Comparison of ENCODE assay signal across 1 cellular context in the genomic region with DNA sequence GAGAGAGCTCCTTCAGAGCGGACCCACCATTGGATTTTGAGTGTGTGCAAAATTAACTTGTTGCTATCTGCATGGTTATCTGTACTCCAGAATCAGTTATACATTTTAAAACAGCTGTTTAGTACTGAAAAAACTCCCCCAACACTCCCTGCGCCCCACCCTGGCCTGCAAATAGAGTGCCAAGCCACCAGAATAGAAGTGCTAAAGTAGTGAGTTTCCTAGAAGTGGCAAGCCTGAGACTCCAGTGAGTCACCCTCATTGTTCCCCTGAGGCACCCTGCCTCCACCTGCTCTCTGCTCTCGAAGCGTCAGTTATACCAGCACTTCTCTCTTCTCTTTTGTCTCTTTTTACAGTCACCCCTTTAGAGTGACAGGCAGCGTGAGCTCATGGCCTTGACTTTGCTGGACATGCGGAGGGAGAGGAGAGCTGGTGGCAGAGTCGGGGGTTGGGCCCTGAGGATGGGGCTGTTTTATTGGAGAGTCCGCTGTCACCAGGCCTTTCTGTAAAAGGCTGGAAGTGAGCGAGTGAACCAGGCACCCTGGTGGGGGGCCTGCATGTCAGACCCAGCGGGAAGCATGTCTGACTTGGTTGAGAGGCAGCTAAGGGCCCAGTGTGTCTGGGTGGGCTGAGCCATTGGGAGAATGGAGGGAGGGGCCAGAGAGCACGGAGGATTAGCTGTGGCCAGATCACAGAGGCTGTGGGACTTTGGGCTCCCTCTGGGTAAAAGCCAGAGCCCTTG.
TF ChIP-seq lines count a peak whose summit lies in the region.

No MANE protein-coding gene starts in this region.

TF ChIP-seq in HepG2, 621 proteins besides CTCF, POLR2A, EP300 and RAD21 (continued from another document and continues in another):
- 0 out of 2 replicates have a peak, but pooled peaks have one; percentile 27 for TF ChIP-seq ZNF780A (CRISPR knock-in tag; IDR thresholded peaks at IDR 0.05)
- no peak for TF ChIP-seq POLR2AphosphoS5 (IDR thresholded peaks at IDR 0.05; ENCODE audit: low read depth, low read length)
- TF ChIP-seq NFKBIZ (CRISPR knock-in tag; IDR thresholded peaks at IDR 0.05), result no peak
- TF ChIP-seq, protein P1, sequence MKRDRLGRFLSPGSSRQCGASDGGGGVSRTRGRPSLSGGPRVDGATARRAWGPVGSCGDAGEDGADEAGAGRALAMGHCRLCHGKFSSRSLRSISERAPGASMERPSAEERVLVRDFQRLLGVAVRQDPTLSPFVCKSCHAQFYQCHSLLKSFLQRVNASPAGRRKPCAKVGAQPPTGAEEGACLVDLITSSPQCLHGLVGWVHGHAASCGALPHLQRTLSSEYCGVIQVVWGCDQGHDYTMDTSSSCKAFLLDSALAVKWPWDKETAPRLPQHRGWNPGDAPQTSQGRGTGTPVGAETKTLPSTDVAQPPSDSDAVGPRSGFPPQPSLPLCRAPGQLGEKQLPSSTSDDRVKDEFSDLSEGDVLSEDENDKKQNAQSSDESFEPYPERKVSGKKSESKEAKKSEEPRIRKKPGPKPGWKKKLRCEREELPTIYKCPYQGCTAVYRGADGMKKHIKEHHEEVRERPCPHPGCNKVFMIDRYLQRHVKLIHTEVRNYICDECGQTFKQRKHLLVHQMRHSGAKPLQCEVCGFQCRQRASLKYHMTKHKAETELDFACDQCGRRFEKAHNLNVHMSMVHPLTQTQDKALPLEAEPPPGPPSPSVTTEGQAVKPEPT (CRISPR knock-in tag; IDR thresholded peaks at IDR 0.05; ENCODE audit: low read depth), result no peak
- TF ChIP-seq ZKSCAN5 (CRISPR knock-in tag; IDR thresholded peaks at IDR 0.05), result no peak
- TF ChIP-seq DPF2 (CRISPR knock-in tag; IDR thresholded peaks at IDR 0.05; ENCODE audit: borderline replicate concordance, low read depth), result no peak
- TF ChIP-seq, protein P2, sequence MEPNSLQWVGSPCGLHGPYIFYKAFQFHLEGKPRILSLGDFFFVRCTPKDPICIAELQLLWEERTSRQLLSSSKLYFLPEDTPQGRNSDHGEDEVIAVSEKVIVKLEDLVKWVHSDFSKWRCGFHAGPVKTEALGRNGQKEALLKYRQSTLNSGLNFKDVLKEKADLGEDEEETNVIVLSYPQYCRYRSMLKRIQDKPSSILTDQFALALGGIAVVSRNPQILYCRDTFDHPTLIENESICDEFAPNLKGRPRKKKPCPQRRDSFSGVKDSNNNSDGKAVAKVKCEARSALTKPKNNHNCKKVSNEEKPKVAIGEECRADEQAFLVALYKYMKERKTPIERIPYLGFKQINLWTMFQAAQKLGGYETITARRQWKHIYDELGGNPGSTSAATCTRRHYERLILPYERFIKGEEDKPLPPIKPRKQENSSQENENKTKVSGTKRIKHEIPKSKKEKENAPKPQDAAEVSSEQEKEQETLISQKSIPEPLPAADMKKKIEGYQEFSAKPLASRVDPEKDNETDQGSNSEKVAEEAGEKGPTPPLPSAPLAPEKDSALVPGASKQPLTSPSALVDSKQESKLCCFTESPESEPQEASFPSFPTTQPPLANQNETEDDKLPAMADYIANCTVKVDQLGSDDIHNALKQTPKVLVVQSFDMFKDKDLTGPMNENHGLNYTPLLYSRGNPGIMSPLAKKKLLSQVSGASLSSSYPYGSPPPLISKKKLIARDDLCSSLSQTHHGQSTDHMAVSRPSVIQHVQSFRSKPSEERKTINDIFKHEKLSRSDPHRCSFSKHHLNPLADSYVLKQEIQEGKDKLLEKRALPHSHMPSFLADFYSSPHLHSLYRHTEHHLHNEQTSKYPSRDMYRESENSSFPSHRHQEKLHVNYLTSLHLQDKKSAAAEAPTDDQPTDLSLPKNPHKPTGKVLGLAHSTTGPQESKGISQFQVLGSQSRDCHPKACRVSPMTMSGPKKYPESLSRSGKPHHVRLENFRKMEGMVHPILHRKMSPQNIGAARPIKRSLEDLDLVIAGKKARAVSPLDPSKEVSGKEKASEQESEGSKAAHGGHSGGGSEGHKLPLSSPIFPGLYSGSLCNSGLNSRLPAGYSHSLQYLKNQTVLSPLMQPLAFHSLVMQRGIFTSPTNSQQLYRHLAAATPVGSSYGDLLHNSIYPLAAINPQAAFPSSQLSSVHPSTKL (CRISPR knock-in tag; IDR thresholded peaks at IDR 0.05), result peak; percentile 54; the same call in 1 of the 2 replicates
- no peak for TF ChIP-seq HNRNPL (IDR thresholded peaks at IDR 0.05; ENCODE audit: low read depth, low read length)
- TF ChIP-seq ZNF136 (CRISPR knock-in tag; IDR thresholded peaks at IDR 0.05; ENCODE audit: low read depth), result no peak
- no peak for TF ChIP-seq KAT8 (CRISPR knock-in tag; IDR thresholded peaks at IDR 0.05)
- TF ChIP-seq, protein P3, sequence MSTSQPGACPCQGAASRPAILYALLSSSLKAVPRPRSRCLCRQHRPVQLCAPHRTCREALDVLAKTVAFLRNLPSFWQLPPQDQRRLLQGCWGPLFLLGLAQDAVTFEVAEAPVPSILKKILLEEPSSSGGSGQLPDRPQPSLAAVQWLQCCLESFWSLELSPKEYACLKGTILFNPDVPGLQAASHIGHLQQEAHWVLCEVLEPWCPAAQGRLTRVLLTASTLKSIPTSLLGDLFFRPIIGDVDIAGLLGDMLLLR (CRISPR knock-in tag; IDR thresholded peaks at IDR 0.05), result 0 out of 2 replicates have a peak, but pooled peaks have one; percentile 20
- peak; percentile 63; the same call in 1 of the 2 replicates for TF ChIP-seq MEIS1 (CRISPR knock-in tag; IDR thresholded peaks at IDR 0.05; ENCODE audit: borderline replicate concordance)
- TF ChIP-seq SOX5 (CRISPR knock-in tag; IDR thresholded peaks at IDR 0.05; ENCODE audit: borderline replicate concordance), result peak; percentile 94
- TF ChIP-seq RFXAP (CRISPR knock-in tag; IDR thresholded peaks at IDR 0.05; ENCODE audit: borderline replicate concordance), result no peak
- no peak for TF ChIP-seq ZNF670 (CRISPR knock-in tag; IDR thresholded peaks at IDR 0.05; ENCODE audit: borderline replicate concordance)
- TF ChIP-seq, protein P4, sequence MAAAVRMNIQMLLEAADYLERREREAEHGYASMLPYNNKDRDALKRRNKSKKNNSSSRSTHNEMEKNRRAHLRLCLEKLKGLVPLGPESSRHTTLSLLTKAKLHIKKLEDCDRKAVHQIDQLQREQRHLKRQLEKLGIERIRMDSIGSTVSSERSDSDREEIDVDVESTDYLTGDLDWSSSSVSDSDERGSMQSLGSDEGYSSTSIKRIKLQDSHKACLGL (CRISPR knock-in tag; IDR thresholded peaks at IDR 0.05), result no peak
- TF ChIP-seq YEATS4 (CRISPR knock-in tag; IDR thresholded peaks at IDR 0.05; ENCODE audit: borderline replicate concordance), result no peak
- TF ChIP-seq TBX2 (CRISPR knock-in tag; IDR thresholded peaks at IDR 0.05; ENCODE audit: borderline replicate concordance), result no peak; the same call in 1 of the 2 replicates
- no peak for TF ChIP-seq ZNF720 (CRISPR knock-in tag; IDR thresholded peaks at IDR 0.05)
- no peak for TF ChIP-seq ZNF101 (CRISPR knock-in tag; IDR thresholded peaks at IDR 0.05; ENCODE audit: borderline replicate concordance, low read depth)
- TF ChIP-seq ATF7-NPFF (CRISPR knock-in tag; IDR thresholded peaks at IDR 0.05; ENCODE audit: low read depth), result no peak
- TF ChIP-seq MED8 (CRISPR knock-in tag; IDR thresholded peaks at IDR 0.05; ENCODE audit: insufficient replicate concordance), result no peak
- TF ChIP-seq SAP130 (CRISPR knock-in tag; IDR thresholded peaks at IDR 0.05; ENCODE audit: low read depth), result peak; percentile 86
- TF ChIP-seq ADNP (CRISPR knock-in tag; IDR thresholded peaks at IDR 0.05), result no peak
- no peak for TF ChIP-seq RELA (CRISPR knock-in tag; IDR thresholded peaks at IDR 0.05)
- no peak for TF ChIP-seq MAFF (IDR thresholded peaks at IDR 0.05; ENCODE audit: low read depth, low read length)
- no peak for TF ChIP-seq JUN (CRISPR knock-in tag; IDR thresholded peaks at IDR 0.05)
- TF ChIP-seq, protein P5, sequence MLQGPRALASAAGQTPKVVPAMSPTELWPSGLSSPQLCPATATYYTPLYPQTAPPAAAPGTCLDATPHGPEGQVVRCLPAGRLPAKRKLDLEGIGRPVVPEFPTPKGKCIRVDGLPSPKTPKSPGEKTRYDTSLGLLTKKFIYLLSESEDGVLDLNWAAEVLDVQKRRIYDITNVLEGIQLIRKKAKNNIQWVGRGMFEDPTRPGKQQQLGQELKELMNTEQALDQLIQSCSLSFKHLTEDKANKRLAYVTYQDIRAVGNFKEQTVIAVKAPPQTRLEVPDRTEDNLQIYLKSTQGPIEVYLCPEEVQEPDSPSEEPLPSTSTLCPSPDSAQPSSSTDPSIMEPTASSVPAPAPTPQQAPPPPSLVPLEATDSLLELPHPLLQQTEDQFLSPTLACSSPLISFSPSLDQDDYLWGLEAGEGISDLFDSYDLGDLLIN (CRISPR knock-in tag; IDR thresholded peaks at IDR 0.05; ENCODE audit: borderline replicate concordance), result no peak
- TF ChIP-seq TAF15 (IDR thresholded peaks at IDR 0.05; ENCODE audit: low read depth, low read length, poor library complexity, severe bottlenecking), result no peak
- TF ChIP-seq ATF1 (CRISPR knock-in tag; IDR thresholded peaks at IDR 0.05), result no peak
- no peak for TF ChIP-seq ZNF383 (CRISPR knock-in tag; IDR thresholded peaks at IDR 0.05; ENCODE audit: borderline replicate concordance)
- TF ChIP-seq, protein P6, sequence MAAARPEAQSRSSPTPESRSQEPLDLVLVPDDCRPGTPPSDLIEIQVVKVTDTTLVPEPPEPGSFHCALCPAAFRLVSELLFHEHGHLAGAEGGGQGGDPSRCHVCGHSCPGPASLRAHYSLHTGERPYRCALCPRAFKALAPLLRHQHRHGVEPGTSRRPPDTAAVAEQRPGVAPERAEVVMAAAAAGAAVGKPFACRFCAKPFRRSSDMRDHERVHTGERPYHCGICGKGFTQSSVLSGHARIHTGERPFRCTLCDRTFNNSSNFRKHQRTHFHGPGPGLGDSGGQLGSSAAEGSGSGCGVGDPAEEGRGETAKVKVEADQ (CRISPR knock-in tag; IDR thresholded peaks at IDR 0.05; ENCODE audit: borderline replicate concordance), result no peak
- TF ChIP-seq XRCC5 (optimal IDR thresholded peaks at IDR 0.05; ENCODE audit: low read length), result peak; percentile 33
- peak; percentile 20; the same call in 1 of the 2 replicates for TF ChIP-seq ZNF644 (CRISPR knock-in tag; IDR thresholded peaks at IDR 0.05; ENCODE audit: low read depth)
- peak; percentile 91 for TF ChIP-seq FOSL2 (CRISPR knock-in tag; IDR thresholded peaks at IDR 0.05)
- TF ChIP-seq, protein P7, sequence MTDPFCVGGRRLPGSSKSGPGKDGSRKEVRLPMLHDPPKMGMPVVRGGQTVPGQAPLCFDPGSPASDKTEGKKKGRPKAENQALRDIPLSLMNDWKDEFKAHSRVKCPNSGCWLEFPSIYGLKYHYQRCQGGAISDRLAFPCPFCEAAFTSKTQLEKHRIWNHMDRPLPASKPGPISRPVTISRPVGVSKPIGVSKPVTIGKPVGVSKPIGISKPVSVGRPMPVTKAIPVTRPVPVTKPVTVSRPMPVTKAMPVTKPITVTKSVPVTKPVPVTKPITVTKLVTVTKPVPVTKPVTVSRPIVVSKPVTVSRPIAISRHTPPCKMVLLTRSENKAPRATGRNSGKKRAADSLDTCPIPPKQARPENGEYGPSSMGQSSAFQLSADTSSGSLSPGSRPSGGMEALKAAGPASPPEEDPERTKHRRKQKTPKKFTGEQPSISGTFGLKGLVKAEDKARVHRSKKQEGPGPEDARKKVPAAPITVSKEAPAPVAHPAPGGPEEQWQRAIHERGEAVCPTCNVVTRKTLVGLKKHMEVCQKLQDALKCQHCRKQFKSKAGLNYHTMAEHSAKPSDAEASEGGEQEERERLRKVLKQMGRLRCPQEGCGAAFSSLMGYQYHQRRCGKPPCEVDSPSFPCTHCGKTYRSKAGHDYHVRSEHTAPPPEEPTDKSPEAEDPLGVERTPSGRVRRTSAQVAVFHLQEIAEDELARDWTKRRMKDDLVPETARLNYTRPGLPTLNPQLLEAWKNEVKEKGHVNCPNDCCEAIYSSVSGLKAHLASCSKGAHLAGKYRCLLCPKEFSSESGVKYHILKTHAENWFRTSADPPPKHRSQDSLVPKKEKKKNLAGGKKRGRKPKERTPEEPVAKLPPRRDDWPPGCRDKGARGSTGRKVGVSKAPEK (CRISPR knock-in tag; IDR thresholded peaks at IDR 0.05; ENCODE audit: borderline replicate concordance), result no peak
- no peak for TF ChIP-seq ZNF143 (CRISPR knock-in tag; IDR thresholded peaks at IDR 0.05)
- TF ChIP-seq SUZ12 (IDR thresholded peaks at IDR 0.05; ENCODE audit: low read depth, low read length), result no peak
- TF ChIP-seq CENPT (CRISPR knock-in tag; IDR thresholded peaks at IDR 0.05; ENCODE audit: low read depth), result 0 out of 2 replicates have a peak, but pooled peaks have one; percentile 24
- TF ChIP-seq YY1 (IDR thresholded peaks at IDR 0.05; ENCODE audit: insufficient read depth, insufficient replicate concordance, low read depth, low read length), result no peak
- TF ChIP-seq RORA (CRISPR knock-in tag; IDR thresholded peaks at IDR 0.05), result no peak
- TF ChIP-seq SIX1 (CRISPR knock-in tag; IDR thresholded peaks at IDR 0.05; ENCODE audit: borderline replicate concordance), result peak; percentile 27; the same call in 1 of the 2 replicates
- no peak for TF ChIP-seq FOXK2 (IDR thresholded peaks at IDR 0.05)
- TF ChIP-seq ZNF652 (CRISPR knock-in tag; IDR thresholded peaks at IDR 0.05; ENCODE audit: borderline replicate concordance, low read depth), result no peak
- TF ChIP-seq, protein P8, sequence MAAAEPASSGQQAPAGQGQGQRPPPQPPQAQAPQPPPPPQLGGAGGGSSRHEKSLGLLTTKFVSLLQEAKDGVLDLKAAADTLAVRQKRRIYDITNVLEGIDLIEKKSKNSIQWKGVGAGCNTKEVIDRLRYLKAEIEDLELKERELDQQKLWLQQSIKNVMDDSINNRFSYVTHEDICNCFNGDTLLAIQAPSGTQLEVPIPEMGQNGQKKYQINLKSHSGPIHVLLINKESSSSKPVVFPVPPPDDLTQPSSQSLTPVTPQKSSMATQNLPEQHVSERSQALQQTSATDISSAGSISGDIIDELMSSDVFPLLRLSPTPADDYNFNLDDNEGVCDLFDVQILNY (CRISPR knock-in tag; conservative IDR thresholded peaks at IDR 0.05), result no peak
- TF ChIP-seq, protein P9, sequence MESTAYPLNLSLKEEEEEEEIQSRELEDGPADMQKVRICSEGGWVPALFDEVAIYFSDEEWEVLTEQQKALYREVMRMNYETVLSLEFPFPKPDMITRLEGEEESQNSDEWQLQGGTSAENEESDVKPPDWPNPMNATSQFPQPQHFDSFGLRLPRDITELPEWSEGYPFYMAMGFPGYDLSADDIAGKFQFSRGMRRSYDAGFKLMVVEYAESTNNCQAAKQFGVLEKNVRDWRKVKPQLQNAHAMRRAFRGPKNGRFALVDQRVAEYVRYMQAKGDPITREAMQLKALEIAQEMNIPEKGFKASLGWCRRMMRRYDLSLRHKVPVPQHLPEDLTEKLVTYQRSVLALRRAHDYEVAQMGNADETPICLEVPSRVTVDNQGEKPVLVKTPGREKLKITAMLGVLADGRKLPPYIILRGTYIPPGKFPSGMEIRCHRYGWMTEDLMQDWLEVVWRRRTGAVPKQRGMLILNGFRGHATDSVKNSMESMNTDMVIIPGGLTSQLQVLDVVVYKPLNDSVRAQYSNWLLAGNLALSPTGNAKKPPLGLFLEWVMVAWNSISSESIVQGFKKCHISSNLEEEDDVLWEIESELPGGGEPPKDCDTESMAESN (CRISPR knock-in tag; conservative IDR thresholded peaks at IDR 0.05), result no peak
- TF ChIP-seq, protein P10, sequence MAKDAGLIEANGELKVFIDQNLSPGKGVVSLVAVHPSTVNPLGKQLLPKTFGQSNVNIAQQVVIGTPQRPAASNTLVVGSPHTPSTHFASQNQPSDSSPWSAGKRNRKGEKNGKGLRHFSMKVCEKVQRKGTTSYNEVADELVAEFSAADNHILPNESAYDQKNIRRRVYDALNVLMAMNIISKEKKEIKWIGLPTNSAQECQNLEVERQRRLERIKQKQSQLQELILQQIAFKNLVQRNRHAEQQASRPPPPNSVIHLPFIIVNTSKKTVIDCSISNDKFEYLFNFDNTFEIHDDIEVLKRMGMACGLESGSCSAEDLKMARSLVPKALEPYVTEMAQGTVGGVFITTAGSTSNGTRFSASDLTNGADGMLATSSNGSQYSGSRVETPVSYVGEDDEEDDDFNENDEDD (CRISPR knock-in tag; IDR thresholded peaks at IDR 0.05; ENCODE audit: borderline replicate concordance), result peak; percentile 59; the same call in 1 of the 2 replicates
- no peak for TF ChIP-seq ZNF337 (CRISPR knock-in tag; IDR thresholded peaks at IDR 0.05; ENCODE audit: borderline replicate concordance, low read depth)
- TF ChIP-seq ATM (IDR thresholded peaks at IDR 0.05; ENCODE audit: borderline replicate concordance), result no peak
